14 cellular contexts compared by ENCODE assay signal in genomic region chr22:48937032-48937639, GRCh38.
"Had no signal": no experiment of that assay in that cellular context is flagged by ENCODE, and none has a peak within 500 bp of the region (broad histone marks: within the 10 kb centered on the region; RNA-seq: fewer than 3 reads in every experiment).

No MANE protein-coding gene starts in this region.

- H3K27ac ChIP-seq: dorsolateral prefrontal cortex, esophagus squamous epithelium, left ventricle myocardium inferior had no signal

- H3K9me3 ChIP-seq: esophagus squamous epithelium had no signal

- H3K4me1 Mint-ChIP-seq: activated naive CD8-positive, alpha-beta T cell treated with anti-CD3 and anti-CD28 coated beads, Interleukin-2, amount 10 ng/mL, durations not matched to agents 7 days and 5 days; WTC11 had no signal

- H3K4me3 ChIP-seq: dorsolateral prefrontal cortex, esophagus squamous epithelium, left ventricle myocardium inferior had no signal

- H3K4me1 ChIP-seq: esophagus squamous epithelium, left ventricle myocardium inferior had no signal

- H3K36me3 Mint-ChIP-seq: activated naive CD8-positive, alpha-beta T cell treated with anti-CD3 and anti-CD28 coated beads, Interleukin-2, amount 10 ng/mL, durations not matched to agents 7 days and 5 days had no signal

- H3K9me3 Mint-ChIP-seq: activated naive CD8-positive, alpha-beta T cell treated with anti-CD3 and anti-CD28 coated beads, Interleukin-2, amount 10 ng/mL, durations not matched to agents 7 days and 5 days; T-helper 1 cell treated with Interleukin-12 subunit alpha and Interleukin-12 subunit beta and Interleukin-4 antibody, amounts not matched to agents 30 μg/mL and 1 μg/mL, for 36 hours had no signal

- H3K36me3 ChIP-seq: esophagus squamous epithelium, left ventricle myocardium inferior had no signal

- H3K4me3 Mint-ChIP-seq: activated naive CD8-positive, alpha-beta T cell treated with anti-CD3 and anti-CD28 coated beads, Interleukin-2, amount 10 ng/mL, durations not matched to agents 7 days and 5 days; activated T-cell treated with anti-CD3 and anti-CD28 coated beads, Interleukin-2, amount 50 U/mL, for 4 hours; nephron progenitor cell; T-helper 1 cell treated with Interleukin-12 subunit alpha and Interleukin-12 subunit beta and Interleukin-4 antibody, amounts not matched to agents 30 μg/mL and 1 μg/mL, for 36 hours; WTC11 had no signal

- H3K27ac Mint-ChIP-seq: activated naive CD8-positive, alpha-beta T cell treated with anti-CD3 and anti-CD28 coated beads, Interleukin-2, amount 10 ng/mL, durations not matched to agents 7 days and 5 days; nephron progenitor cell; T-helper 1 cell treated with Interleukin-12 subunit alpha and Interleukin-12 subunit beta and Interleukin-4 antibody, amounts not matched to agents 30 μg/mL and 1 μg/mL, for 36 hours; WTC11 had no signal

- DNase-seq: activated CD4-positive, alpha-beta T cell treated with anti-CD3 and anti-CD28 coated beads for 48 hours; activated naive CD8-positive, alpha-beta T cell treated with anti-CD3 and anti-CD28 coated beads, Interleukin-2, amount 10 ng/mL, durations not matched to agents 7 days and 5 days; activated T-cell treated with anti-CD3 and anti-CD28 coated beads, Interleukin-2, amount 50 U/mL, for 4 hours; anterior cingulate cortex; esophagus squamous epithelium; foreskin fibroblast; glutamatergic neuron; left ventricle myocardium inferior; mesendoderm; nephron progenitor cell; stimulated activated CD4-positive, alpha-beta T cell treated with anti-CD3 and anti-CD28 coated beads, Interleukin-15, amount 100 ng/mL, for 24 hours had no signal

- ATAC-seq: activated T-cell treated with anti-CD3 and anti-CD28 coated beads, Interleukin-2, amount 50 U/mL, for 4 hours; WTC11 had no signal
